In genomic region chr5:154842689-154843530, GRCh38 we compare ENCODE assay signal across 1 cellular context.
TF ChIP-seq lines count a peak whose summit lies in the region.

No MANE protein-coding gene starts in this region.

TF ChIP-seq in HepG2, 621 proteins besides CTCF, POLR2A, EP300 and RAD21 (continued from another document and continues in another):
- TF ChIP-seq ARID4A (CRISPR knock-in tag; IDR thresholded peaks at IDR 0.05; ENCODE audit: borderline replicate concordance) = peak; percentile 51; the same call in 1 of the 2 replicates
- no peak for TF ChIP-seq ZNF773 (CRISPR knock-in tag; IDR thresholded peaks at IDR 0.05; ENCODE audit: borderline replicate concordance)
- no peak for TF ChIP-seq MTA1 (CRISPR knock-in tag; IDR thresholded peaks at IDR 0.05; ENCODE audit: borderline replicate concordance)
- TF ChIP-seq NKX3-1 (CRISPR knock-in tag; IDR thresholded peaks at IDR 0.05) = peak; percentile 77; the same call in 1 of the 2 replicates
- TF ChIP-seq MIER3 (CRISPR knock-in tag; IDR thresholded peaks at IDR 0.05; ENCODE audit: borderline replicate concordance) = peak; percentile 90; the same call in 1 of the 2 replicates
- no peak for TF ChIP-seq ZNF143 (CRISPR knock-in tag; IDR thresholded peaks at IDR 0.05)
- peak; percentile 78 for TF ChIP-seq ZNF331 (CRISPR knock-in tag; IDR thresholded peaks at IDR 0.05)
- no peak for TF ChIP-seq YEATS4 (CRISPR knock-in tag; IDR thresholded peaks at IDR 0.05; ENCODE audit: borderline replicate concordance)
- no peak for TF ChIP-seq RBFOX2 (IDR thresholded peaks at IDR 0.05; ENCODE audit: low read depth, low read length)
- TF ChIP-seq ZNF660 (CRISPR knock-in tag; IDR thresholded peaks at IDR 0.05; ENCODE audit: borderline replicate concordance, low read depth) = no peak
- TF ChIP-seq TRIM24 (CRISPR knock-in tag; IDR thresholded peaks at IDR 0.05) = no peak
- TF ChIP-seq ZNF878 (CRISPR knock-in tag; IDR thresholded peaks at IDR 0.05) = no peak
- TF ChIP-seq JUND (CRISPR knock-in tag; IDR thresholded peaks at IDR 0.05) = no peak
- peak; percentile 43; the same call in 1 of the 2 replicates for TF ChIP-seq STAT6 (CRISPR knock-in tag; IDR thresholded peaks at IDR 0.05; ENCODE audit: borderline replicate concordance)
- TF ChIP-seq ZNF256 (CRISPR knock-in tag; conservative IDR thresholded peaks at IDR 0.05) = no peak
- TF ChIP-seq RARG (CRISPR knock-in tag; IDR thresholded peaks at IDR 0.05; ENCODE audit: low read depth) = 0 out of 2 replicates have a peak, but pooled peaks have one; percentile 60
- peak; percentile 67 for TF ChIP-seq MIXL1 (CRISPR knock-in tag; IDR thresholded peaks at IDR 0.05)
- TF ChIP-seq LBX2 (CRISPR knock-in tag; IDR thresholded peaks at IDR 0.05; ENCODE audit: borderline replicate concordance) = no peak
- no peak; the same call in 1 of the 2 replicates for TF ChIP-seq ZNF160 (CRISPR knock-in tag; IDR thresholded peaks at IDR 0.05)
- peak; percentile 75 for TF ChIP-seq SP5 (CRISPR knock-in tag; IDR thresholded peaks at IDR 0.05; ENCODE audit: borderline replicate concordance, low read depth)
- TF ChIP-seq PATZ1 (CRISPR knock-in tag; IDR thresholded peaks at IDR 0.05) = peak; percentile 60
- peak; percentile 72 for TF ChIP-seq CEBPG (CRISPR knock-in tag; IDR thresholded peaks at IDR 0.05)
- TF ChIP-seq KDM5A (IDR thresholded peaks at IDR 0.05; ENCODE audit: borderline replicate concordance, low read length) = no peak
- no peak for TF ChIP-seq GPBP1L1 (CRISPR knock-in tag; IDR thresholded peaks at IDR 0.05)
- no peak for TF ChIP-seq ZMAT5 (CRISPR knock-in tag; IDR thresholded peaks at IDR 0.05; ENCODE audit: borderline replicate concordance, low read depth)
- no peak for TF ChIP-seq ZNF761 (CRISPR knock-in tag; conservative IDR thresholded peaks at IDR 0.05)
- no peak for TF ChIP-seq ZSCAN21 (CRISPR knock-in tag; IDR thresholded peaks at IDR 0.05; ENCODE audit: borderline replicate concordance)
- TF ChIP-seq TEAD2 (CRISPR knock-in tag; IDR thresholded peaks at IDR 0.05) = no peak
- no peak for TF ChIP-seq KLF15 (CRISPR knock-in tag; IDR thresholded peaks at IDR 0.05; ENCODE audit: borderline replicate concordance)
- peak; percentile 61; the same call in 1 of the 2 replicates for TF ChIP-seq ZBTB20 (CRISPR knock-in tag; IDR thresholded peaks at IDR 0.05; ENCODE audit: borderline replicate concordance, low read depth)
- TF ChIP-seq EHMT2 (IDR thresholded peaks at IDR 0.05; ENCODE audit: borderline replicate concordance, low read depth, low read length) = no peak
- TF ChIP-seq YY1 (IDR thresholded peaks at IDR 0.05; ENCODE audit: insufficient read depth, insufficient replicate concordance, low read depth, low read length) = no peak
- no peak for TF ChIP-seq SNRNP70 (IDR thresholded peaks at IDR 0.05; ENCODE audit: low read depth, low read length)
- 0 out of 2 replicates have a peak, but pooled peaks have one; percentile 22 for TF ChIP-seq JUNB (CRISPR knock-in tag; IDR thresholded peaks at IDR 0.05; ENCODE audit: borderline replicate concordance)
- TF ChIP-seq FOSL2 (CRISPR knock-in tag; IDR thresholded peaks at IDR 0.05) = peak; percentile 63
- no peak for TF ChIP-seq SNAPC5 (CRISPR knock-in tag; IDR thresholded peaks at IDR 0.05; ENCODE audit: borderline replicate concordance)
- no peak for TF ChIP-seq NFE2L2 (IDR thresholded peaks at IDR 0.05; ENCODE audit: low read length)
- no peak for TF ChIP-seq MLLT10 (CRISPR knock-in tag; IDR thresholded peaks at IDR 0.05)
- TF ChIP-seq ZNF333 (CRISPR knock-in tag; IDR thresholded peaks at IDR 0.05; ENCODE audit: borderline replicate concordance) = no peak
- TF ChIP-seq ZMYM4 (CRISPR knock-in tag; IDR thresholded peaks at IDR 0.05) = peak; percentile 38
- no peak for TF ChIP-seq ZBTB33 (CRISPR knock-in tag; IDR thresholded peaks at IDR 0.05)
- TF ChIP-seq DMAP1 (CRISPR knock-in tag; IDR thresholded peaks at IDR 0.05) = no peak
- TF ChIP-seq SMARCC2 (IDR thresholded peaks at IDR 0.05) = no peak
- TF ChIP-seq KDM2A (CRISPR knock-in tag; IDR thresholded peaks at IDR 0.05; ENCODE audit: borderline replicate concordance, low read depth) = 0 out of 2 replicates have a peak, but pooled peaks have one; percentile 22
- TF ChIP-seq ZSCAN5A (CRISPR knock-in tag; IDR thresholded peaks at IDR 0.05; ENCODE audit: borderline replicate concordance) = no peak
- TF ChIP-seq ZNF614 (CRISPR knock-in tag; IDR thresholded peaks at IDR 0.05; ENCODE audit: borderline replicate concordance) = peak; percentile 78
- peak; percentile 52; the same call in 1 of the 2 replicates for TF ChIP-seq MAFG (CRISPR knock-in tag; IDR thresholded peaks at IDR 0.05)
- TF ChIP-seq SMAD3 (CRISPR knock-in tag; IDR thresholded peaks at IDR 0.05) = peak; percentile 29; the same call in 1 of the 2 replicates
- TF ChIP-seq GLI4 (CRISPR knock-in tag; IDR thresholded peaks at IDR 0.05; ENCODE audit: borderline replicate concordance) = no peak
- no peak for TF ChIP-seq PAF1 (CRISPR knock-in tag; IDR thresholded peaks at IDR 0.05)
- TF ChIP-seq ZNF616 (CRISPR knock-in tag; IDR thresholded peaks at IDR 0.05; ENCODE audit: low read depth) = no peak
- TF ChIP-seq MNT (IDR thresholded peaks at IDR 0.05) = no peak
- no peak for TF ChIP-seq ZNF432 (CRISPR knock-in tag; IDR thresholded peaks at IDR 0.05; ENCODE audit: borderline replicate concordance)
- peak; percentile 95 for TF ChIP-seq MAFF (IDR thresholded peaks at IDR 0.05; ENCODE audit: low read depth, low read length)
- no peak for TF ChIP-seq SNAPC2 (CRISPR knock-in tag; IDR thresholded peaks at IDR 0.05)
- TF ChIP-seq ZEB1 (IDR thresholded peaks at IDR 0.05; ENCODE audit: insufficient replicate concordance, low read depth) = no peak
- no peak for TF ChIP-seq SMYD3 (CRISPR knock-in tag; IDR thresholded peaks at IDR 0.05)
